8 cellular contexts compared by ENCODE assay signal in the genomic region with DNA sequence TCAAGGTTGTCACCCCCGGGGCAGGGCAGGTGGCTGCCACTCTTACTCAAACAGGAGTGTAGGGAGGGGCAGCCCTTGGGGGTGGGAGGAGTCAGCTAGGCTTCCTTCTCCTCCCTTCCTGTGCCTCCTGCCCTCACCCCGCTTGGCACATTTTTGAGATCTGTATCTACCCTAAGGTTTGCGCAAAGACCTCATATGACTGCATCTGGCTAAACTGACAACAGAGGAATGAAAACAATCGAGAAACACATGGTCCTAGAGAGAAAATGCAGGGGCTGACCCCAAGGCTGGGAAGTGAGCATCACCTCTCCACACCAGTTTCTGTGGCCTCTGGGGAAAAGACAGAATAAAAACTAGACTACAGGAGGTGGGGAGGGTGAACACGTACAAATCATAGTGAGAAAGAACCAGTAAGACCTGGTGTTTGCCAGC. TPM values are rescaled to one million over a fixed set of nuclear protein-coding genes. Genes with fewer than 3 reads are reported as not detected.
DNase-seq lines count a peak whose midpoint lies in the region; ATAC-seq lines count a peak whose summit lies in the region.

No MANE protein-coding gene starts in this region.

- H3K4me1 Mint-ChIP-seq in activated naive CD8-positive, alpha-beta T cell treated with anti-CD3 and anti-CD28 coated beads, Interleukin-2, amount 50 U/mL, for 24 hours: peaks cover 40% of the 10 kb centered on the region

- ATAC-seq in activated CD4-positive, CD25-positive, alpha-beta regulatory T cell treated with anti-CD3 and anti-CD28 coated beads, Interleukin-2, amount 50 U/mL, for 24 hours: peak; percentile 59 to 78
- ATAC-seq in activated naive CD8-positive, alpha-beta T cell treated with anti-CD3 and anti-CD28 coated beads, Interleukin-2, amount 50 U/mL, for 24 hours: peak; percentile 88
- no peak for ATAC-seq in HG03139 (IDR thresholded peaks at IDR 0.05; ENCODE audit: unreplicated experiment)

- intact Hi-C loops in cardiac septum (cut with DNase I): loop anchor here (5.0 kb wide), 3 partner anchors 39 to 194 kb away; no protein-coding TSS in a partner anchor

- peak overlapping the region; percentile 85 for H3K27ac Mint-ChIP-seq in activated naive CD8-positive, alpha-beta T cell treated with anti-CD3 and anti-CD28 coated beads, Interleukin-2, amount 50 U/mL, for 24 hours

- peaks cover 20% of the 10 kb centered on the region for H3K36me3 Mint-ChIP-seq in activated naive CD8-positive, alpha-beta T cell treated with anti-CD3 and anti-CD28 coated beads, Interleukin-2, amount 50 U/mL, for 24 hours (ENCODE audit: low read depth)

- H3K27me3 Mint-ChIP-seq in activated naive CD8-positive, alpha-beta T cell treated with anti-CD3 and anti-CD28 coated beads, Interleukin-2, amount 50 U/mL, for 24 hours: no peaks in the 10 kb centered on the region

- no peaks in the 10 kb centered on the region for H3K9me3 Mint-ChIP-seq in activated naive CD8-positive, alpha-beta T cell treated with anti-CD3 and anti-CD28 coated beads, Interleukin-2, amount 50 U/mL, for 24 hours

- no peak for DNase-seq in activated CD4-positive, CD25-positive, alpha-beta regulatory T cell treated with anti-CD3 and anti-CD28 coated beads, Interleukin-2, amount 50 U/mL, for 72 hours
- peak; percentile 43 for DNase-seq in RPMI7951 (ENCODE audit: low read depth)
- DNase-seq in activated naive CD8-positive, alpha-beta T cell treated with anti-CD3 and anti-CD28 coated beads, Interleukin-2, amount 50 U/mL, for 24 hours: peak; percentile 74
- peak; percentile 48 to 75 for DNase-seq in stimulated activated CD8-positive, alpha-beta memory T cell treated with anti-CD3 and anti-CD28 coated beads, Interleukin-2, amount 100 ng/mL, for 48 hours (ENCODE audit: low read depth in 2 of 2)
- no peak for DNase-seq in cardiac septum (ENCODE audit: low spot score)
- DNase-seq in foreskin melanocyte: no peak

- H3K4me3 Mint-ChIP-seq in activated naive CD8-positive, alpha-beta T cell treated with anti-CD3 and anti-CD28 coated beads, Interleukin-2, amount 50 U/mL, for 24 hours: peak overlapping the region; percentile 22

RNA-seq across cellular contexts. Expression of gene IGSF9B, which starts 28.1 kb away (rescaled TPM):
- 0.10 and 0.96 TPM in 2 replicates for total RNA-seq in RPMI7951 (2014; rRNA removed; shearing (Covaris generic))
- 85.3 TPM for total RNA-seq in cardiac septum

Comparison
In these comparisons a context has a peak if more than half of its experiments do, and no peak if none do; other contexts are left out.
1. DNase-seq: peak in RPMI7951 (single experiment), activated naive CD8-positive, alpha-beta T cell treated with anti-CD3 and anti-CD28 coated beads, Interleukin-2, amount 50 U/mL, for 24 hours (single experiment) and stimulated activated CD8-positive, alpha-beta memory T cell treated with anti-CD3 and anti-CD28 coated beads, Interleukin-2, amount 100 ng/mL, for 48 hours (2 of 2); none in activated CD4-positive, CD25-positive, alpha-beta regulatory T cell treated with anti-CD3 and anti-CD28 coated beads, Interleukin-2, amount 50 U/mL, for 72 hours (single experiment), cardiac septum (single experiment) and foreskin melanocyte (single experiment).
2. RNA of gene IGSF9B, which starts 28.1 kb away (total RNA-seq): 85.3 TPM in cardiac septum (single experiment); 0.10 to 0.96 TPM in RPMI7951; every median in the first group is over 10 times any median in the second.